12 cellular contexts compared by ENCODE assay signal in genomic region chrX:13119386-13119785, GRCh38.
DNase-seq lines count a peak whose midpoint lies in the region; ATAC-seq and TF ChIP-seq lines count a peak whose summit lies in the region.
"Had no signal": no experiment of that assay in that cellular context is flagged by ENCODE, and none has a peak within 500 bp of the region (broad histone marks: within the 10 kb centered on the region; RNA-seq: fewer than 3 reads in every experiment).

No MANE protein-coding gene starts in this region.

- TF ChIP-seq CTCF in AG10803 (conservative IDR thresholded peaks at IDR 0.05; ENCODE audit: low read length) (no peak), esophagus squamous epithelium (IDR thresholded peaks at IDR 0.05) (no peak)

- 29 to 51% methylated on average over 3 of the region's 3 CpGs for WGBS in esophagus squamous epithelium, 2 donors

- no peak overlapping the region for H3K9ac ChIP-seq in muscle layer of colon (ENCODE audit: low read length)

- ATAC-seq in GM18861 (IDR thresholded peaks at IDR 0.05; ENCODE audit: unreplicated experiment) = no peak

- H3K9me3 ChIP-seq in esophagus squamous epithelium (no peaks in the 10 kb centered on the region), muscle layer of colon (ENCODE audit: low read length) (no peaks in the 10 kb centered on the region)

- H3K36me3 ChIP-seq in esophagus squamous epithelium (no peaks in the 10 kb centered on the region), muscle layer of colon (ENCODE audit: insufficient read depth, low read length) (no peaks in the 10 kb centered on the region)

- peak overlapping the region in 3 of 4 donors; percentile 54 to 75 (median 71) for H3K27ac ChIP-seq in esophagus squamous epithelium
- peak overlapping the region; percentile 32 for H3K27ac ChIP-seq in muscle layer of colon (ENCODE audit: low read depth, low read length)

- TF ChIP-seq POLR2A in esophagus squamous epithelium (IDR thresholded peaks at IDR 0.05) = no peak

- H3K4me3 ChIP-seq in AG10803 (ENCODE audit: low read length) (no peak overlapping the region), esophagus squamous epithelium (no peak overlapping the region), muscle layer of colon (ENCODE audit: low read depth in 1 of 2, low read length in 2 of 2) (no peak overlapping the region)

- DNase-seq in AG10803 (ENCODE audit: low read depth) = peak; percentile 53
- peak; percentile 40 for DNase-seq in RPMI7951 (ENCODE audit: low read depth)
- DNase-seq in esophagus squamous epithelium (lab: John Stamatoyannopoulos, UW) = no peak
- no peak for DNase-seq in NCI-H2196 treated with DMSO at 0.1 percent for 48 hours (lab: John Stamatoyannopoulos, UW; ENCODE audit: unreplicated experiment)
- DNase-seq in HuH-7.5 (ENCODE audit: low spot score) = no peak
- DNase-seq in NCI-H187 (lab: John Stamatoyannopoulos, UW) = no peak
- DNase-seq: activated CD4-positive, CD25-positive, alpha-beta regulatory T cell; activated T-cell treated with anti-CD3 and anti-CD28 coated beads, Interleukin-2, amount 50 U/mL, for 48 hours; NCI-H510A treated with DMSO at 0.1 percent for 48 hours; SIG-M5 had no signal

- intact Hi-C loops in esophagus squamous epithelium (cut with DNase I) = no loop called here

- H3K27me3 ChIP-seq in esophagus squamous epithelium (no peaks in the 10 kb centered on the region), muscle layer of colon (ENCODE audit: control insufficient read depth in 1 of 2, insufficient read depth in 2 of 2, low read length in 2 of 2) (no peaks in the 10 kb centered on the region)

- H3K4me1 ChIP-seq in esophagus squamous epithelium (peaks cover 0 to 11% (median 4%) of the 10 kb centered on the region in 3 donors), muscle layer of colon (ENCODE audit: insufficient read depth, low read length) (peaks cover 9% of the 10 kb centered on the region)

Comparison
In these comparisons a context has a peak if more than half of its experiments do, and no peak if none do; other contexts are left out.
1. DNase-seq: peak in AG10803 (single experiment) and RPMI7951 (single experiment); none in esophagus squamous epithelium (single experiment), NCI-H2196 treated with DMSO at 0.1 percent for 48 hours (single experiment), HuH-7.5 (single experiment) and NCI-H187 (0 of 2).